In genomic region chr14:101547107-101547738, GRCh38 we compare ENCODE assay signal across 30 cellular contexts. TPM values are rescaled to one million over a fixed set of nuclear protein-coding genes. Genes with fewer than 3 reads are reported as not detected.
"Had no signal": no experiment of that assay in that cellular context is flagged by ENCODE, and none has a peak within 500 bp of the region (broad histone marks: within the 10 kb centered on the region; RNA-seq: fewer than 3 reads in every experiment).

No MANE protein-coding gene starts in this region.

- H3K36me3 ChIP-seq: colonic mucosa, esophagus squamous epithelium had no signal

- H3K27ac ChIP-seq: colonic mucosa, epithelial cell of prostate, esophagus squamous epithelium had no signal

- H3K4me3 ChIP-seq: colonic mucosa, esophagus squamous epithelium had no signal

- FAIRE-seq: astrocyte, endometrium, endothelial cell of umbilical vein had no signal

- DNase-seq: activated CD4-positive, alpha-beta T cell treated with anti-CD3 and anti-CD28 coated beads for 1 hour; activated CD4-positive, alpha-beta T cell treated with anti-CD3 and anti-CD28 coated beads for 4 hours; activated CD4-positive, alpha-beta T cell treated with anti-CD3 and anti-CD28 coated beads, Interleukin-2, amount 50 U/mL, for 1 hour; activated CD4-positive, alpha-beta T cell treated with anti-CD3 and anti-CD28 coated beads, Interleukin-2, amount 50 U/mL, for 48 hours; activated CD8-positive, alpha-beta memory T cell treated with anti-CD3 and anti-CD28 coated beads for 24 hours; activated CD8-positive, alpha-beta T cell treated with anti-CD3 and anti-CD28 coated beads for 36 hours; activated effector memory CD4-positive, alpha-beta T cell treated with Interleukin-2 at 50 U/mL for 16 hours; activated gamma-delta T cell treated with Interleukin-2 at 50 U/mL for 16 hours; activated naive CD4-positive, alpha-beta T cell treated with anti-CD3 and anti-CD28 coated beads, Interleukin-2, amount 50 U/mL, for 16 hours; activated naive CD4-positive, alpha-beta T cell treated with Interleukin-2 at 50 U/mL for 16 hours; activated T-cell treated with anti-CD3 and anti-CD28 coated beads, Interleukin-2, amount 50 U/mL, for 4 hours; amniotic stem cell; anterior cingulate cortex; caudate nucleus; cerebellar nuclear complex; colonic mucosa; effector CD8-positive, alpha-beta T cell; esophagus squamous epithelium; foreskin melanocyte; head of caudate nucleus; T-helper 1 cell; T-helper 17 cell had no signal

- ATAC-seq: activated CD8-positive, alpha-beta T cell treated with anti-CD3 and anti-CD28 coated beads for 36 hours; activated T-cell treated with anti-CD3 and anti-CD28 coated beads, Interleukin-2, amount 50 U/mL, for 4 hours; activated T-helper 17 cell treated with anti-CD3 and anti-CD28 coated beads, Interleukin-2, amount 50 U/mL, for 72 hours; T-helper 17 cell had no signal

- H3K4me1 ChIP-seq: colonic mucosa, esophagus squamous epithelium had no signal

- H3K27me3 ChIP-seq: colonic mucosa had no signal

- H3K9me3 ChIP-seq: colonic mucosa, esophagus squamous epithelium had no signal

RNA-seq across cellular contexts. Expression of gene DIO3, which starts 14.1 kb away (rescaled TPM):
- total RNA-seq: activated CD8-positive, alpha-beta T cell treated with anti-CD3 and anti-CD28 coated beads for 36 hours; activated T-cell treated with anti-CD3 and anti-CD28 coated beads, Interleukin-2, amount 50 U/mL, for 4 hours; activated T-helper 17 cell treated with anti-CD3 and anti-CD28 coated beads, Interleukin-2, amount 50 U/mL, for 72 hours; dermis microvascular lymphatic vessel endothelial cell; endothelial cell of umbilical vein; fibroblast of villous mesenchyme; T-helper 17 cell had no signal
- polyA plus RNA-seq: endothelial cell of umbilical vein, fibroblast of lung had no signal
